8 cellular contexts compared by ENCODE assay signal in genomic region chr16:11795887-11796226, GRCh38. TPM values are rescaled to one million over a fixed set of nuclear protein-coding genes. Genes with fewer than 3 reads are reported as not detected.
A peak's percentile ranks its signal among the peaks of the same experiment; 100 is the strongest.
DNase-seq lines count a peak whose midpoint lies in the region; ATAC-seq and TF ChIP-seq lines count a peak whose summit lies in the region.

No MANE protein-coding gene starts in this region.

- no peak for ATAC-seq in Right ventricle myocardium superior (ENCODE audit: poor library complexity)

- DNase-seq in left ventricle myocardium inferior (no peak), Right ventricle myocardium superior (no peak), breast epithelium (ENCODE audit: low spot score in 2 of 2) (no peak), vagina (ENCODE audit: extremely low spot score in 2 of 2) (no peak), Kasumi-1 (lab: John Stamatoyannopoulos, UW) (no peak), DMS53 (lab: John Stamatoyannopoulos, UW) (no peak), NOMO-1 treated with DMSO at 0.1 percent for 48 hours (lab: John Stamatoyannopoulos, UW; ENCODE audit: unreplicated experiment) (no peak)

- H3K27ac ChIP-seq in left ventricle myocardium inferior (replicated peaks) (peak overlapping the region; percentile 98), breast epithelium (peak overlapping the region; percentile 97 to 98), vagina (peak overlapping the region; percentile 100)

- H3K9me3 ChIP-seq in left ventricle myocardium inferior (replicated peaks) = no peaks in the 10 kb centered on the region
- H3K9me3 ChIP-seq in breast epithelium = no peaks in the 10 kb centered on the region
- no peaks in the 10 kb centered on the region for H3K9me3 ChIP-seq in mononuclear cell (ENCODE audit: low read depth, low read length)
- no peaks in the 10 kb centered on the region for H3K9me3 ChIP-seq in vagina

- TF ChIP-seq CTCF in left ventricle myocardium inferior (IDR thresholded peaks at IDR 0.05; ENCODE audit: borderline replicate concordance) = no peak
- TF ChIP-seq CTCF in breast epithelium (IDR thresholded peaks at IDR 0.05) = no peak
- TF ChIP-seq CTCF in vagina (IDR thresholded peaks at IDR 0.05) = no peak

- TF ChIP-seq POLR2A in breast epithelium (IDR thresholded peaks at IDR 0.05) (no peak), vagina (IDR thresholded peaks at IDR 0.05) (no peak)

- H3K27me3 ChIP-seq in left ventricle myocardium inferior (ENCODE audit: low read depth) (no peaks in the 10 kb centered on the region), breast epithelium (no peaks in the 10 kb centered on the region), mononuclear cell (ENCODE audit: insufficient read depth, low read length) (no peaks in the 10 kb centered on the region), vagina (no peaks in the 10 kb centered on the region)

- H3K36me3 ChIP-seq in left ventricle myocardium inferior = peaks cover 6% of the 10 kb centered on the region
- no peaks in the 10 kb centered on the region for H3K36me3 ChIP-seq in breast epithelium
- no peaks in the 10 kb centered on the region for H3K36me3 ChIP-seq in vagina

- peaks cover 88% of the 10 kb centered on the region for H3K4me1 ChIP-seq in left ventricle myocardium inferior
- H3K4me1 ChIP-seq in breast epithelium = peaks cover 15 to 34% of the 10 kb centered on the region in 2 donors
- H3K4me1 ChIP-seq in mononuclear cell (ENCODE audit: insufficient read depth, low read length) = peaks cover 80% of the 10 kb centered on the region
- H3K4me1 ChIP-seq in vagina = peaks cover 82% of the 10 kb centered on the region

- H3K4me3 ChIP-seq in left ventricle myocardium inferior (peak overlapping the region; percentile 99), breast epithelium (peak overlapping the region; percentile 77 to 91 (median 87)), mononuclear cell (ENCODE audit: low read length) (peak overlapping the region; percentile 93), vagina (peak overlapping the region; percentile 70 to 100)

- intact Hi-C loops in left ventricle myocardium inferior (cut with micrococcal nuclease) (no loop called here), Right ventricle myocardium superior (cut with DNase I) (no loop called here), breast epithelium (cut with DNase I; ENCODE audit: low total_unique reads) (no loop called here), vagina (cut with DNase I) (loop anchor here (2.0 kb wide), 1 partner anchor 53 kb away; the partner anchor contains the start of gene TXNDC11)

RNA-seq across cellular contexts. Expression of gene ZC3H7A, which starts 1.2 kb away (rescaled TPM):
- total RNA-seq in left ventricle myocardium inferior (25.6 TPM), Right ventricle myocardium superior (23.7 TPM), breast epithelium (10 to 100 TPM; 58.4 to 70.7 (median 67.5) TPM), mononuclear cell (107 TPM), vagina (67.5 TPM)

RNA-seq across cellular contexts. Expression of gene TXNDC11, which starts 53.2 kb away (rescaled TPM):
- total RNA-seq in left ventricle myocardium inferior = 23.9 TPM
- total RNA-seq in Right ventricle myocardium superior = 18.6 TPM
- total RNA-seq in breast epithelium = 10 to 100 TPM; 38.6 to 53.7 (median 47.9) TPM
- total RNA-seq in mononuclear cell = 75.8 TPM
- 59.4 TPM for total RNA-seq in vagina

RNA-seq across cellular contexts. Expression of gene RSL1D1, which starts 55.5 kb away (rescaled TPM):
- 117 TPM for total RNA-seq in left ventricle myocardium inferior
- total RNA-seq in Right ventricle myocardium superior = 101 TPM
- total RNA-seq in breast epithelium = 100 to 1,000 TPM; 150 to 219 (median 172) TPM
- 239 TPM for total RNA-seq in mononuclear cell
- 148 TPM for total RNA-seq in vagina
